1 cellular context compared by ENCODE assay signal in the genomic region with DNA sequence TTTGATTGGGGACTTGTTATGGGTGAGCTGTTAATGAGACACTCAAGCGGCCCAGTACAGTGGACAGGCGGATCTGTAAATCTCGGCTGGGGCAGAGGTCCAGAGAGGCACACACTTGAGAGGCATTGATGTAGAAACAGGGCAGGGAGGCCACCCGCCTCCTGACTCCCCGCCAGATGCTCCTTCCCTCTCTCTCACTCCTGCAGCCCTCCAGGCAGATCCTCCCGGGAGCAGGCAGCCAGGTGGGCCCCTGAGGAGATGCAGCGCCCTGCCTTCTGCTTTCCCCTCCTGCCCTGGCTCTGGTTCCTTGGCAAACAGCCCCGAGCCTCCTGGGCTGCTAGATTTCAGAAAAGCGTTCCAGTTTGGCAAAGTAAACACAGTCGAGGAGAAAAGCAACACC.
A peak's percentile ranks its signal among the peaks of the same experiment; 100 is the strongest.
TF ChIP-seq lines count a peak whose summit lies in the region.

No MANE protein-coding gene starts in this region.

TF ChIP-seq in HEK293, 187 proteins besides CTCF, POLR2A, EP300 and RAD21 (continued from another document):
- TF ChIP-seq, protein P1, sequence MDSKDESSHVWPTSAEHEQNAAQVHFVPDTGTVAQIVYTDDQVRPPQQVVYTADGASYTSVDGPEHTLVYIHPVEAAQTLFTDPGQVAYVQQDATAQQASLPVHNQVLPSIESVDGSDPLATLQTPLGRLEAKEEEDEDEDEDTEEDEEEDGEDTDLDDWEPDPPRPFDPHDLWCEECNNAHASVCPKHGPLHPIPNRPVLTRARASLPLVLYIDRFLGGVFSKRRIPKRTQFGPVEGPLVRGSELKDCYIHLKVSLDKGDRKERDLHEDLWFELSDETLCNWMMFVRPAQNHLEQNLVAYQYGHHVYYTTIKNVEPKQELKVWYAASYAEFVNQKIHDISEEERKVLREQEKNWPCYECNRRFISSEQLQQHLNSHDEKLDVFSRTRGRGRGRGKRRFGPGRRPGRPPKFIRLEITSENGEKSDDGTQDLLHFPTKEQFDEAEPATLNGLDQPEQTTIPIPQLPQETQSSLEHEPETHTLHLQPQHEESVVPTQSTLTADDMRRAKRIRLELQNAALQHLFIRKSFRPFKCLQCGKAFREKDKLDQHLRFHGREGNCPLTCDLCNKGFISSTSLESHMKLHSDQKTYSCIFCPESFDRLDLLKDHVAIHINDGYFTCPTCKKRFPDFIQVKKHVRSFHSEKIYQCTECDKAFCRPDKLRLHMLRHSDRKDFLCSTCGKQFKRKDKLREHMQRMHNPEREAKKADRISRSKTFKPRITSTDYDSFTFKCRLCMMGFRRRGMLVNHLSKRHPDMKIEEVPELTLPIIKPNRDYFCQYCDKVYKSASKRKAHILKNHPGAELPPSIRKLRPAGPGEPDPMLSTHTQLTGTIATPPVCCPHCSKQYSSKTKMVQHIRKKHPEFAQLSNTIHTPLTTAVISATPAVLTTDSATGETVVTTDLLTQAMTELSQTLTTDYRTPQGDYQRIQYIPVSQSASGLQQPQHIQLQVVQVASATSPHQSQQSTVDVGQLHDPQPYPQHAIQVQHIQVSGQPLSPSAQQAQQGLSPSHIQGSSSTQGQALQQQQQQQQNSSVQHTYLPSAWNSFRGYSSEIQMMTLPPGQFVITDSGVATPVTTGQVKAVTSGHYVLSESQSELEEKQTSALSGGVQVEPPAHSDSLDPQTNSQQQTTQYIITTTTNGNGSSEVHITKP (tag by site-specific recombination; IDR thresholded peaks at IDR 0.05), result peak; percentile 40
- TF ChIP-seq, protein P2, sequence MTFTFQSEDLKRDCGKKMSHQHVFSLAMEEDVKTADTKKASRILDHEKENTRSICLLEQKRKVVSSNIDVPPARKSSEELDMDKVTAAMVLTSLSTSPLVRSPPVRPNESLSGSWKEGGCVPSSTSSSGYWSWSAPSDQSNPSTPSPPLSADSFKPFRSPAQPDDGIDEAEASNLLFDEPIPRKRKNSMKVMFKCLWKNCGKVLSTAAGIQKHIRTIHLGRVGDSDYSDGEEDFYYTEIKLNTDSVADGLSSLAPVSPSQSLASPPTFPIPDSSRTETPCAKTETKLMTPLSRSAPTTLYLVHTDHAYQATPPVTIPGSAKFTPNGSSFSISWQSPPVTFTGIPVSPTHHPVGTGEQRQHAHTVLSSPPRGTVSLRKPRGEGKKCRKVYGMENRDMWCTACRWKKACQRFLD (tag by site-specific recombination; IDR thresholded peaks at IDR 0.05), result no peak
- TF ChIP-seq, protein P3, sequence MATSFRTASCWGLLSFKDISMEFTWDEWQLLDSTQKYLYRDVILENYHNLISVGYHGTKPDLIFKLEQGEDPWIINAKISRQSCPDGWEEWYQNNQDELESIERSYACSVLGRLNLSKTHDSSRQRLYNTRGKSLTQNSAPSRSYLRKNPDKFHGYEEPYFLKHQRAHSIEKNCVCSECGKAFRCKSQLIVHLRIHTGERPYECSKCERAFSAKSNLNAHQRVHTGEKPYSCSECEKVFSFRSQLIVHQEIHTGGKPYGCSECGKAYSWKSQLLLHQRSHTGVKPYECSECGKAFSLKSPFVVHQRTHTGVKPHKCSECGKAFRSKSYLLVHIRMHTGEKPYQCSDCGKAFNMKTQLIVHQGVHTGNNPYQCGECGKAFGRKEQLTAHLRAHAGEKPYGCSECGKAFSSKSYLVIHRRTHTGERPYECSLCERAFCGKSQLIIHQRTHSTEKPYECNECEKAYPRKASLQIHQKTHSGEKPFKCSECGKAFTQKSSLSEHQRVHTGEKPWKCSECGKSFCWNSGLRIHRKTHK (tag by site-specific recombination; IDR thresholded peaks at IDR 0.05), result no peak
- TF ChIP-seq SALL2 (tag by site-specific recombination; IDR thresholded peaks at IDR 0.05; ENCODE audit: borderline replicate concordance) (no peak), REPIN1 (tag by site-specific recombination; IDR thresholded peaks at IDR 0.05; ENCODE audit: low read depth) (no peak), ZNF19 (tag by site-specific recombination; IDR thresholded peaks at IDR 0.05; ENCODE audit: low read depth) (no peak), ZBTB20 (tag by site-specific recombination; IDR thresholded peaks at IDR 0.05) (peak; percentile 50; the same call in 1 of the 2 replicates), ZNF311 (tag by site-specific recombination; IDR thresholded peaks at IDR 0.05; ENCODE audit: borderline replicate concordance) (no peak)
- TF ChIP-seq, protein P4, sequence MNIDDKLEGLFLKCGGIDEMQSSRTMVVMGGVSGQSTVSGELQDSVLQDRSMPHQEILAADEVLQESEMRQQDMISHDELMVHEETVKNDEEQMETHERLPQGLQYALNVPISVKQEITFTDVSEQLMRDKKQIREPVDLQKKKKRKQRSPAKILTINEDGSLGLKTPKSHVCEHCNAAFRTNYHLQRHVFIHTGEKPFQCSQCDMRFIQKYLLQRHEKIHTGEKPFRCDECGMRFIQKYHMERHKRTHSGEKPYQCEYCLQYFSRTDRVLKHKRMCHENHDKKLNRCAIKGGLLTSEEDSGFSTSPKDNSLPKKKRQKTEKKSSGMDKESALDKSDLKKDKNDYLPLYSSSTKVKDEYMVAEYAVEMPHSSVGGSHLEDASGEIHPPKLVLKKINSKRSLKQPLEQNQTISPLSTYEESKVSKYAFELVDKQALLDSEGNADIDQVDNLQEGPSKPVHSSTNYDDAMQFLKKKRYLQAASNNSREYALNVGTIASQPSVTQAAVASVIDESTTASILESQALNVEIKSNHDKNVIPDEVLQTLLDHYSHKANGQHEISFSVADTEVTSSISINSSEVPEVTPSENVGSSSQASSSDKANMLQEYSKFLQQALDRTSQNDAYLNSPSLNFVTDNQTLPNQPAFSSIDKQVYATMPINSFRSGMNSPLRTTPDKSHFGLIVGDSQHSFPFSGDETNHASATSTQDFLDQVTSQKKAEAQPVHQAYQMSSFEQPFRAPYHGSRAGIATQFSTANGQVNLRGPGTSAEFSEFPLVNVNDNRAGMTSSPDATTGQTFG (tag by site-specific recombination; IDR thresholded peaks at IDR 0.05; ENCODE audit: borderline replicate concordance), result no peak
- TF ChIP-seq, protein P5, sequence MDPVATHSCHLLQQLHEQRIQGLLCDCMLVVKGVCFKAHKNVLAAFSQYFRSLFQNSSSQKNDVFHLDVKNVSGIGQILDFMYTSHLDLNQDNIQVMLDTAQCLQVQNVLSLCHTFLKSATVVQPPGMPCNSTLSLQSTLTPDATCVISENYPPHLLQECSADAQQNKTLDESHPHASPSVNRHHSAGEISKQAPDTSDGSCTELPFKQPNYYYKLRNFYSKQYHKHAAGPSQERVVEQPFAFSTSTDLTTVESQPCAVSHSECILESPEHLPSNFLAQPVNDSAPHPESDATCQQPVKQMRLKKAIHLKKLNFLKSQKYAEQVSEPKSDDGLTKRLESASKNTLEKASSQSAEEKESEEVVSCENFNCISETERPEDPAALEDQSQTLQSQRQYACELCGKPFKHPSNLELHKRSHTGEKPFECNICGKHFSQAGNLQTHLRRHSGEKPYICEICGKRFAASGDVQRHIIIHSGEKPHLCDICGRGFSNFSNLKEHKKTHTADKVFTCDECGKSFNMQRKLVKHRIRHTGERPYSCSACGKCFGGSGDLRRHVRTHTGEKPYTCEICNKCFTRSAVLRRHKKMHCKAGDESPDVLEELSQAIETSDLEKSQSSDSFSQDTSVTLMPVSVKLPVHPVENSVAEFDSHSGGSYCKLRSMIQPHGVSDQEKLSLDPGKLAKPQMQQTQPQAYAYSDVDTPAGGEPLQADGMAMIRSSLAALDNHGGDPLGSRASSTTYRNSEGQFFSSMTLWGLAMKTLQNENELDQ (tag by site-specific recombination; IDR thresholded peaks at IDR 0.05; ENCODE audit: low read depth), result no peak
